8 cellular contexts compared by ENCODE assay signal in genomic region chr3:10192953-10193691, GRCh38. TPM values are rescaled to one million over a fixed set of nuclear protein-coding genes. Genes with fewer than 3 reads are reported as not detected.
DNase-seq lines count a peak whose midpoint lies in the region; ATAC-seq, FAIRE-seq and TF ChIP-seq lines count a peak whose summit lies in the region.

No MANE protein-coding gene starts in this region.

- TF ChIP-seq CTCF in endothelial cell of umbilical vein (IDR thresholded peaks at IDR 0.05; ENCODE audit: extremely low read depth in 1 of 2, insufficient read depth in 1 of 2, low read depth in 1 of 2, low read length in 2 of 2) (peak; percentile 81 to 84), GM13976 (IDR thresholded peaks at IDR 0.05; ENCODE audit: borderline replicate concordance, control extremely low read depth, extremely low read depth, insufficient read depth, missing control alignments) (no peak)

- peak overlapping the region; percentile 38 for H3K4me2 ChIP-seq in endothelial cell of umbilical vein (ENCODE audit: insufficient read depth, low read length)

- H3K27ac ChIP-seq in endothelial cell of umbilical vein (ENCODE audit: insufficient read depth, low read depth, low read length) = peak overlapping the region; percentile 100

- H3K9ac ChIP-seq in endothelial cell of umbilical vein (replicated peaks; ENCODE audit: extremely low read depth, insufficient read depth, low read length) = peak overlapping the region; percentile 93

- H3K27me3 Mint-ChIP-seq in IgD-negative memory B cell = peaks cover 2% of the 10 kb centered on the region

- dilution Hi-C loops in endothelial cell of umbilical vein (cut with MboI; ENCODE audit: extremely low pct_ligation_motif_present, low sequenced_read_pairs) = no loop called here

- peak overlapping the region; percentile 99 to 100 (median 99) for H3K27ac Mint-ChIP-seq in IgD-negative memory B cell

- no peak overlapping the region for H2AFZ ChIP-seq in endothelial cell of umbilical vein (ENCODE audit: low read depth, low read length)

- no peaks in the 10 kb centered on the region for H4K20me1 ChIP-seq in endothelial cell of umbilical vein (replicated peaks; ENCODE audit: control insufficient read depth, extremely low read depth, insufficient read depth, low read length)

- H3K9me1 ChIP-seq in endothelial cell of umbilical vein (replicated peaks; ENCODE audit: control insufficient read depth, extremely low read depth, insufficient read depth, low read length) = no peaks in the 10 kb centered on the region

- in situ Hi-C loops in GM13976 (cut with MboI; ENCODE audit: low sequenced_read_pairs, unreplicated experiment) = no loop called here

- ATAC-seq in GM18861 (IDR thresholded peaks at IDR 0.05; ENCODE audit: unreplicated experiment) = peak; percentile 36

- BruUV-seq in endothelial cell of umbilical vein (replicated peaks; lab: Mats Ljungman, UMichigan) = no TSS peak

- peaks cover 54% of the 10 kb centered on the region for H3K4me1 ChIP-seq in endothelial cell of umbilical vein (ENCODE audit: control insufficient read depth, extremely low read depth, insufficient read depth, low read length)

- FAIRE-seq in endothelial cell of umbilical vein (lab: Jason Lieb, UNC) = peak; percentile 99
- no peak for FAIRE-seq in urothelium cell line (lab: Jason Lieb, UNC)

- H3K4me3 ChIP-seq in endothelial cell of umbilical vein (replicated peaks in 1 of 3; ENCODE audit: insufficient read depth in 1 of 3, low read depth in 1 of 3, low read length in 3 of 3) = no peak overlapping the region

- peak; percentile 75 for DNase-seq in activated CD8-positive, alpha-beta memory T cell treated with anti-CD3 and anti-CD28 coated beads for 24 hours
- DNase-seq in endothelial cell of umbilical vein (ENCODE audit: low read depth, low spot score) = peak; percentile 92
- DNase-seq in non-pigmented ciliary epithelial cell (ENCODE audit: low read depth) = peak; percentile 74
- peak; percentile 64 for DNase-seq in urothelium cell line (ENCODE audit: low spot score)
- no peak for DNase-seq in NOMO-1 treated with DMSO at 0.1 percent for 48 hours (lab: John Stamatoyannopoulos, UW; ENCODE audit: unreplicated experiment)
- DNase-seq in GM13976 (ENCODE audit: low spot score) = no peak

- peaks cover 2% of the 10 kb centered on the region for H3K36me3 Mint-ChIP-seq in IgD-negative memory B cell

- H3K4me3 Mint-ChIP-seq in IgD-negative memory B cell = peak overlapping the region; percentile 67 to 94 (median 84)

- H3K36me3 ChIP-seq in endothelial cell of umbilical vein (ENCODE audit: control insufficient read depth in 2 of 2, extremely low read depth in 1 of 2, insufficient read depth in 2 of 2, low read length in 2 of 2) = no peaks in the 10 kb centered on the region

- no peak for TF ChIP-seq POLR2A in endothelial cell of umbilical vein (IDR thresholded peaks at IDR 0.05; ENCODE audit: low read depth, low read length)

- H3K79me2 ChIP-seq in endothelial cell of umbilical vein (ENCODE audit: control insufficient read depth, insufficient read depth, low read length) = no peaks in the 10 kb centered on the region

- CTCF ChIA-PET in endothelial cell of umbilical vein (lab: Charles Lee) = interaction anchor here (0.6 to 7.8 kb wide), 17 partner anchors 12 to 247 kb away, joined by 3 to 67 read pairs (median 6); partner anchors contain the start of genes EMC3 and VHL

- H3K9me3 Mint-ChIP-seq in IgD-negative memory B cell = no peaks in the 10 kb centered on the region

- POLR2A ChIA-PET in endothelial cell of umbilical vein (lab: Charles Lee) = interaction anchor here (1.5 kb wide), 1 partner anchor 33 kb away, joined by 3 read pairs; no protein-coding TSS in a partner anchor

- H3K4me1 Mint-ChIP-seq in IgD-negative memory B cell = peaks cover 52 to 72% (median 70%) of the 10 kb centered on the region in 3 donors

- no peaks in the 10 kb centered on the region for H3K9me3 ChIP-seq in endothelial cell of umbilical vein (replicated peaks; ENCODE audit: control insufficient read depth, insufficient read depth, low read length)

- intact Hi-C loops in endothelial cell of umbilical vein (cut with micrococcal nuclease) = loop anchor here (1.0 to 2.0 kb wide), 5 partner anchors 12 to 78 kb away; partner anchors contain the start of genes BRK1 and IRAK2

- H3K27me3 ChIP-seq in endothelial cell of umbilical vein (ENCODE audit: control insufficient read depth in 2 of 2, insufficient read depth in 2 of 2, low read length in 2 of 2) = no peaks in the 10 kb centered on the region

TF ChIP-seq in endothelial cell of umbilical vein, 7 proteins besides CTCF, POLR2A, EP300 and RAD21:
- peak; percentile 59 for TF ChIP-seq JUN (IDR thresholded peaks at IDR 0.05; ENCODE audit: borderline replicate concordance, insufficient read depth, insufficient read length, low read depth)
- TF ChIP-seq FOS (IDR thresholded peaks at IDR 0.05; ENCODE audit: borderline replicate concordance, insufficient read depth, low read length) = peak; percentile 68
- TF ChIP-seq GATA2 (IDR thresholded peaks at IDR 0.05; ENCODE audit: insufficient read depth, insufficient read length, low read depth, low read length) = no peak

RNA-seq across cellular contexts. Expression of gene IRAK2, which starts 28.4 kb away (rescaled TPM):
- 8.4 TPM for polyA plus RNA-seq in IgD-negative memory B cell
- total RNA-seq in endothelial cell of umbilical vein = 10.0 and 11.1 TPM in 2 replicates
- polyA plus RNA-seq in endothelial cell of umbilical vein = 7.3 and 7.9 TPM in 2 replicates
- polyA plus RNA-seq in endothelial cell of umbilical vein (2011; cell fraction: cytosol; rRNA removed) = 7.8 TPM in 2 replicates
- 6.7 and 7.3 TPM in 2 replicates for polyA plus RNA-seq in endothelial cell of umbilical vein (2011; cell fraction: nucleus; rRNA removed)
- polyA plus RNA-seq in endothelial cell of umbilical vein (2012) = 6.2 and 7.9 TPM in 2 replicates
- polyA minus RNA-seq in endothelial cell of umbilical vein = 7.6 and 7.7 TPM in 2 replicates
- polyA minus RNA-seq in endothelial cell of umbilical vein (2011; cell fraction: cytosol; rRNA and poly(A)+ RNA removed) = 7.8 TPM
- polyA minus RNA-seq in endothelial cell of umbilical vein (2011; cell fraction: nucleus; rRNA and poly(A)+ RNA removed) = 5.3 and 5.7 TPM in 2 replicates

RNA-seq across cellular contexts. Expression of gene VHL, which starts 51.5 kb away (rescaled TPM):
- 47.3 TPM for polyA plus RNA-seq in IgD-negative memory B cell
- 39.2 and 41.0 TPM in 2 replicates for total RNA-seq in endothelial cell of umbilical vein
- 8.5 and 10.4 TPM in 2 replicates for polyA plus RNA-seq in endothelial cell of umbilical vein
- 8.9 and 9.2 TPM in 2 replicates for polyA plus RNA-seq in endothelial cell of umbilical vein (2011; cell fraction: cytosol; rRNA removed)
- polyA plus RNA-seq in endothelial cell of umbilical vein (2011; cell fraction: nucleus; rRNA removed) = 11.8 and 17.7 TPM in 2 replicates
- 23.4 and 25.5 TPM in 2 replicates for polyA plus RNA-seq in endothelial cell of umbilical vein (2012)
- polyA minus RNA-seq in endothelial cell of umbilical vein = 24.4 and 26.6 TPM in 2 replicates
- 19.6 TPM for polyA minus RNA-seq in endothelial cell of umbilical vein (2011; cell fraction: cytosol; rRNA and poly(A)+ RNA removed)
- 8.9 and 9.8 TPM in 2 replicates for polyA minus RNA-seq in endothelial cell of umbilical vein (2011; cell fraction: nucleus; rRNA and poly(A)+ RNA removed)

RNA-seq across cellular contexts. Expression of gene TATDN2, which starts 55.1 kb away (rescaled TPM):
- polyA plus RNA-seq in IgD-negative memory B cell (11.6 TPM), endothelial cell of umbilical vein (10.6 and 10.7 TPM in 2 replicates)
- total RNA-seq in endothelial cell of umbilical vein = 26.8 and 31.7 TPM in 2 replicates
- polyA plus RNA-seq in endothelial cell of umbilical vein (2011; cell fraction: cytosol; rRNA removed) = 14.4 and 15.1 TPM in 2 replicates
- polyA plus RNA-seq in endothelial cell of umbilical vein (2011; cell fraction: nucleus; rRNA removed) = 27.7 and 28.7 TPM in 2 replicates
- 15.4 and 24.8 TPM in 2 replicates for polyA plus RNA-seq in endothelial cell of umbilical vein (2012)
- polyA minus RNA-seq in endothelial cell of umbilical vein = 27.0 and 27.2 TPM in 2 replicates
- 23.9 TPM for polyA minus RNA-seq in endothelial cell of umbilical vein (2011; cell fraction: cytosol; rRNA and poly(A)+ RNA removed)
- 23.7 and 23.8 TPM in 2 replicates for polyA minus RNA-seq in endothelial cell of umbilical vein (2011; cell fraction: nucleus; rRNA and poly(A)+ RNA removed)

Comparison
In these comparisons a context has a peak if more than half of its experiments do, and no peak if none do; other contexts are left out.
1. DNase-seq: peak in activated CD8-positive, alpha-beta memory T cell treated with anti-CD3 and anti-CD28 coated beads for 24 hours (single experiment), endothelial cell of umbilical vein (single experiment), non-pigmented ciliary epithelial cell (single experiment) and urothelium cell line (single experiment); none in NOMO-1 treated with DMSO at 0.1 percent for 48 hours (single experiment) and GM13976 (single experiment).